ENCODE assay signal across 1 cellular context in genomic region chr1:221865808-221866207, GRCh38.
TF ChIP-seq lines count a peak whose summit lies in the region.

No MANE protein-coding gene starts in this region.

TF ChIP-seq in SK-N-SH treated with all-trans-retinoic acid at 6 μM for 48 hours, 23 proteins besides CTCF, POLR2A, EP300 and RAD21 (continued from another document):
- no peak for TF ChIP-seq TSHZ2 (CRISPR knock-in tag; IDR thresholded peaks at IDR 0.05)
- no peak for TF ChIP-seq PPARA (CRISPR knock-in tag; IDR thresholded peaks at IDR 0.05; ENCODE audit: borderline replicate concordance)
- TF ChIP-seq TCF4 (CRISPR knock-in tag; IDR thresholded peaks at IDR 0.05; ENCODE audit: borderline replicate concordance): no peak
- TF ChIP-seq CREB5 (CRISPR knock-in tag; IDR thresholded peaks at IDR 0.05; ENCODE audit: low read depth): no peak
- TF ChIP-seq POU6F1 (CRISPR knock-in tag; IDR thresholded peaks at IDR 0.05; ENCODE audit: borderline replicate concordance, low read depth): no peak
- TF ChIP-seq ZNF70 (CRISPR knock-in tag; IDR thresholded peaks at IDR 0.05): no peak
